In genomic region chr6:20023549-20024315, GRCh38 we compare ENCODE assay signal across 7 cellular contexts.
DNase-seq lines count a peak whose midpoint lies in the region; ATAC-seq lines count a peak whose summit lies in the region.
"Not testable (repeated sequence)": the region's sequence is repeated elsewhere in the genome, so short reads cannot be mapped to it uniquely, and the experiment has no call there.

No MANE protein-coding gene starts in this region.

- peak overlapping the region in 1 of 3 donors; percentile 32 for H3K27ac Mint-ChIP-seq in IgD-negative memory B cell
- not testable (repeated sequence) for H3K27ac Mint-ChIP-seq in activated naive CD4-positive, alpha-beta T cell treated with anti-CD3 and anti-CD28 coated beads for 36 hours

- peak overlapping the region in 3 of 4 donors; percentile 56 to 90 (median 57) for H3K4me3 Mint-ChIP-seq in IgD-negative memory B cell
- H3K4me3 Mint-ChIP-seq in activated naive CD4-positive, alpha-beta T cell treated with anti-CD3 and anti-CD28 coated beads for 36 hours: peak overlapping the region; percentile 69

- peaks cover 12% of the 10 kb centered on the region for H3K27me3 Mint-ChIP-seq in IgD-negative memory B cell
- H3K27me3 Mint-ChIP-seq in activated naive CD4-positive, alpha-beta T cell treated with anti-CD3 and anti-CD28 coated beads for 36 hours (ENCODE audit: low read depth): peaks cover 42% of the 10 kb centered on the region

- H3K9me3 Mint-ChIP-seq in IgD-negative memory B cell; activated naive CD4-positive, alpha-beta T cell treated with anti-CD3 and anti-CD28 coated beads for 36 hours: not testable (repeated sequence)

- H3K36me3 Mint-ChIP-seq in IgD-negative memory B cell; activated naive CD4-positive, alpha-beta T cell treated with anti-CD3 and anti-CD28 coated beads for 36 hours (ENCODE audit: low read depth): not testable (repeated sequence)

- CTCF ChIA-PET in activated naive CD4-positive, alpha-beta T cell treated with anti-CD3 and anti-CD28 coated beads for 36 hours (lab: Charles Lee): interaction anchor here (0.7 to 0.8 kb wide), 2 partner anchors 32 to 854 kb away, joined by 3 to 6 read pairs; no protein-coding TSS in a partner anchor

- peaks cover 4 to 13% (median 5%) of the 10 kb centered on the region in 3 donors for H3K4me1 Mint-ChIP-seq in IgD-negative memory B cell
- peaks cover 15% of the 10 kb centered on the region for H3K4me1 Mint-ChIP-seq in activated naive CD4-positive, alpha-beta T cell treated with anti-CD3 and anti-CD28 coated beads for 36 hours (ENCODE audit: low read depth)

- DNase-seq in activated CD4-positive, CD25-positive, alpha-beta regulatory T cell treated with anti-CD3 and anti-CD28 coated beads, Interleukin-2, amount 50 U/mL, for 72 hours: peak; percentile 31
- DNase-seq in activated naive CD4-positive, alpha-beta T cell treated with anti-CD3 and anti-CD28 coated beads for 36 hours: peak; percentile 34
- DNase-seq in stimulated activated CD4-positive, alpha-beta T cell treated with anti-CD3 and anti-CD28 coated beads, Interleukin-15, amount 100 ng/mL, for 24 hours: peak; percentile 35

- intact Hi-C loops in activated naive CD4-positive, alpha-beta T cell treated with anti-CD3 and anti-CD28 coated beads for 36 hours (cut with micrococcal nuclease): not testable (repeated sequence)

- ATAC-seq in GM18858 (IDR thresholded peaks at IDR 0.05; ENCODE audit: unreplicated experiment): peak; percentile 92
- ATAC-seq in GM21447 (IDR thresholded peaks at IDR 0.05; ENCODE audit: unreplicated experiment): peak; percentile 72
- peak; percentile 88 for ATAC-seq in HG02973 (IDR thresholded peaks at IDR 0.05; ENCODE audit: unreplicated experiment)

Comparison
In these comparisons a context has a peak if more than half of its experiments do, and no peak if none do; other contexts are left out.
1. Peak in every context shown above with its lines: DNase-seq and ATAC-seq.